ENCODE assay signal across 1 cellular context in genomic region chr7:2523461-2523905, GRCh38.
TF ChIP-seq lines count a peak whose summit lies in the region.

No MANE protein-coding gene starts in this region.

TF ChIP-seq in SK-N-SH, 30 proteins besides CTCF, POLR2A, EP300 and RAD21 (continued from another document):
- TF ChIP-seq USF2 (IDR thresholded peaks at IDR 0.05; ENCODE audit: borderline replicate concordance, low read depth, low read length) (no peak), NFIC (IDR thresholded peaks at IDR 0.05; ENCODE audit: borderline replicate concordance) (no peak), TCF12 (IDR thresholded peaks at IDR 0.05) (no peak), USF1 (IDR thresholded peaks at IDR 0.05; ENCODE audit: borderline replicate concordance, low read depth) (no peak), CHD2 (IDR thresholded peaks at IDR 0.05; ENCODE audit: low read length, partially characterized antibody) (no peak), GATA2 (CRISPR knock-in tag; IDR thresholded peaks at IDR 0.05) (no peak), SIN3A (IDR thresholded peaks at IDR 0.05; ENCODE audit: borderline replicate concordance, low read depth, low read length) (no peak), FOXM1 (IDR thresholded peaks at IDR 0.05; ENCODE audit: low read depth) (no peak), FOXJ3 (CRISPR knock-in tag; IDR thresholded peaks at IDR 0.05) (no peak), RXRA (IDR thresholded peaks at IDR 0.05; ENCODE audit: borderline replicate concordance, low read depth) (no peak), TAF1 (IDR thresholded peaks at IDR 0.05; ENCODE audit: borderline replicate concordance, low read depth, low read length) (no peak), IRF3 (IDR thresholded peaks at IDR 0.05; ENCODE audit: low read depth, low read length) (no peak), GABPA (IDR thresholded peaks at IDR 0.05; ENCODE audit: low read depth) (no peak), TEAD4 (IDR thresholded peaks at IDR 0.05; ENCODE audit: borderline replicate concordance, insufficient read depth) (no peak), MAX (IDR thresholded peaks at IDR 0.05; ENCODE audit: low read depth) (no peak)
- TF ChIP-seq, protein P1, sequence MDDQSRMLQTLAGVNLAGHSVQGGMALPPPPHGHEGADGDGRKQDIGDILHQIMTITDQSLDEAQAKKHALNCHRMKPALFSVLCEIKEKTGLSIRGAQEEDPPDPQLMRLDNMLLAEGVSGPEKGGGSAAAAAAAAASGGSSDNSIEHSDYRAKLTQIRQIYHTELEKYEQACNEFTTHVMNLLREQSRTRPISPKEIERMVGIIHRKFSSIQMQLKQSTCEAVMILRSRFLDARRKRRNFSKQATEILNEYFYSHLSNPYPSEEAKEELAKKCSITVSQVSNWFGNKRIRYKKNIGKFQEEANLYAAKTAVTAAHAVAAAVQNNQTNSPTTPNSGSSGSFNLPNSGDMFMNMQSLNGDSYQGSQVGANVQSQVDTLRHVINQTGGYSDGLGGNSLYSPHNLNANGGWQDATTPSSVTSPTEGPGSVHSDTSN (IDR thresholded peaks at IDR 0.05) = no peak
